ENCODE assay signal across 28 cellular contexts in genomic region chr18:76571689-76572088, GRCh38.
"Had no signal": no experiment of that assay in that cellular context is flagged by ENCODE, and none has a peak within 500 bp of the region (broad histone marks: within the 10 kb centered on the region; RNA-seq: fewer than 3 reads in every experiment).

No MANE protein-coding gene starts in this region.

- H3K36me3 ChIP-seq: brain microvascular endothelial cell, cardiac muscle cell, SJSA1 had no signal

- H3K9me3 Mint-ChIP-seq: activated CD4-positive, alpha-beta memory T cell treated with anti-CD3 and anti-CD28 coated beads, Interleukin-2, amount 10 ng/mL, durations not matched to agents 7 days and 5 days; activated naive CD4-positive, alpha-beta T cell treated with anti-CD3 and anti-CD28 coated beads for 36 hours; activated naive CD8-positive, alpha-beta T cell treated with anti-CD3 and anti-CD28 coated beads for 36 hours; activated T-helper 17 cell treated with anti-CD3 and anti-CD28 coated beads, Interleukin-2, amount 50 U/mL, for 72 hours had no signal

- H3K4me2 ChIP-seq: KMS-11 had no signal

- H3K9me3 ChIP-seq: SJSA1 had no signal

- H3K27ac ChIP-seq: brain microvascular endothelial cell, cardiac muscle cell, KMS-11, SJSA1 had no signal

- H3K4me3 Mint-ChIP-seq: activated CD4-positive, alpha-beta memory T cell treated with anti-CD3 and anti-CD28 coated beads, Interleukin-2, amount 10 ng/mL, durations not matched to agents 7 days and 5 days; activated CD4-positive, alpha-beta T cell treated with anti-CD3 and anti-CD28 coated beads for 36 hours; activated naive CD4-positive, alpha-beta T cell treated with anti-CD3 and anti-CD28 coated beads for 36 hours; activated naive CD8-positive, alpha-beta T cell treated with anti-CD3 and anti-CD28 coated beads for 36 hours; activated T-helper 17 cell treated with anti-CD3 and anti-CD28 coated beads, Interleukin-2, amount 50 U/mL, for 72 hours; T-helper 17 cell had no signal

- ATAC-seq: activated CD4-positive, alpha-beta T cell treated with anti-CD3 and anti-CD28 coated beads for 36 hours; activated T-helper 17 cell treated with anti-CD3 and anti-CD28 coated beads, Interleukin-2, amount 50 U/mL, for 72 hours; Panc1; Right ventricle myocardium inferior; SK-N-SH treated with all-trans-retinoic acid at 6 μM for 48 hours; T-helper 17 cell had no signal

- H3K4me3 ChIP-seq: cardiac muscle cell, SJSA1 had no signal

- H3K4me1 Mint-ChIP-seq: activated CD4-positive, alpha-beta memory T cell treated with anti-CD3 and anti-CD28 coated beads, Interleukin-2, amount 10 ng/mL, durations not matched to agents 7 days and 5 days; activated CD4-positive, alpha-beta T cell treated with anti-CD3 and anti-CD28 coated beads for 36 hours; activated T-helper 17 cell treated with anti-CD3 and anti-CD28 coated beads, Interleukin-2, amount 50 U/mL, for 72 hours; T-helper 17 cell had no signal

- DNase-seq: activated CD4-positive, alpha-beta memory T cell treated with anti-CD3 and anti-CD28 coated beads, Interleukin-2, amount 10 ng/mL, durations not matched to agents 7 days and 5 days; activated CD4-positive, alpha-beta T cell treated with anti-CD3 and anti-CD28 coated beads for 36 hours; activated CD4-positive, alpha-beta T cell treated with anti-CD3 and anti-CD28 coated beads, Interleukin-2, amount 50 U/mL, for 1 hour; activated gamma-delta T cell; activated naive CD4-positive, alpha-beta T cell treated with anti-CD3 and anti-CD28 coated beads for 36 hours; activated naive CD8-positive, alpha-beta T cell treated with anti-CD3 and anti-CD28 coated beads for 36 hours; activated T-cell treated with anti-CD3 and anti-CD28 coated beads for 4 hours; activated T-cell treated with anti-CD3 and anti-CD28 coated beads, Interleukin-2, amount 50 U/mL, for 48 hours; brain microvascular endothelial cell; NCI-H1092; NCI-H1436; NCI-H1694 treated with DMSO at 0.1 percent for 48 hours; NCI-H2029 treated with DMSO at 0.1 percent for 48 hours; NCI-H345; NCI-H510A; NCI-H69; NK-92 treated with Interleukin-12 subunit alpha and Interleukin-12 subunit beta, amount 100 ng/mL, for 24 hours; RPMI8226; T-helper 17 cell; T-helper 9 cell had no signal

- H3K27ac Mint-ChIP-seq: activated CD4-positive, alpha-beta memory T cell treated with anti-CD3 and anti-CD28 coated beads, Interleukin-2, amount 10 ng/mL, durations not matched to agents 7 days and 5 days; activated CD4-positive, alpha-beta T cell treated with anti-CD3 and anti-CD28 coated beads for 36 hours; activated naive CD4-positive, alpha-beta T cell treated with anti-CD3 and anti-CD28 coated beads for 36 hours; activated naive CD8-positive, alpha-beta T cell treated with anti-CD3 and anti-CD28 coated beads for 36 hours; activated T-helper 17 cell treated with anti-CD3 and anti-CD28 coated beads, Interleukin-2, amount 50 U/mL, for 72 hours; T-helper 17 cell had no signal

- FAIRE-seq: TTC549 had no signal

- H3K27me3 ChIP-seq: brain microvascular endothelial cell, cardiac muscle cell had no signal

- H3K36me3 Mint-ChIP-seq: activated naive CD8-positive, alpha-beta T cell treated with anti-CD3 and anti-CD28 coated beads for 36 hours had no signal
